Comparison of ENCODE assay signal across 24 cellular contexts in genomic region chr6:44522871-44523270, GRCh38.
"Had no signal": no experiment of that assay in that cellular context is flagged by ENCODE, and none has a peak within 500 bp of the region (broad histone marks: within the 10 kb centered on the region; RNA-seq: fewer than 3 reads in every experiment).

No MANE protein-coding gene starts in this region.

- H3K27me3 ChIP-seq: breast epithelium, heart left ventricle, thyroid gland had no signal

- H3K27ac ChIP-seq: breast epithelium, heart left ventricle, parathyroid adenoma, thyroid gland, VCaP had no signal

- H3K4me1 ChIP-seq: breast epithelium, heart left ventricle, parathyroid adenoma, thyroid gland had no signal

- H3K9me3 ChIP-seq: thyroid gland had no signal

- H3K27ac Mint-ChIP-seq: activated CD4-positive, alpha-beta T cell treated with anti-CD3 and anti-CD28 coated beads, Interleukin-2, amount 10 ng/mL, durations not matched to agents 7 days and 5 days; activated naive CD8-positive, alpha-beta T cell; activated T-helper 2 cell treated with anti-CD3 and anti-CD28 coated beads, Interferon-gamma antibody, Interleukin-2, Interleukin-4, amounts not matched to agents 10 μg/mL and 5 μg/mL and 100 μg/mL, durations not matched to agents 14 hours and 24 hours and 36 hours; endodermal cell; nephron progenitor cell; stimulated activated naive CD8-positive, alpha-beta T cell treated with anti-CD3 and anti-CD28 coated beads, Interleukin-15, Interleukin-2, amounts not matched to agents 100 ng/mL and 50 ng/mL, for 24 hours had no signal

- H3K36me3 ChIP-seq: breast epithelium, heart left ventricle, thyroid gland had no signal

- H2AFZ ChIP-seq: parathyroid adenoma had no signal

- H3K4me3 ChIP-seq: breast epithelium, heart left ventricle, thyroid gland had no signal

- H3K4me3 Mint-ChIP-seq: activated CD4-positive, alpha-beta T cell treated with anti-CD3 and anti-CD28 coated beads, Interleukin-2, amount 10 ng/mL, durations not matched to agents 7 days and 5 days; activated naive CD8-positive, alpha-beta T cell; activated T-cell treated with anti-CD3 and anti-CD28 coated beads, Interleukin-2, amount 50 U/mL, for 4 hours; central memory CD8-positive, alpha-beta T cell; endodermal cell; nephron progenitor cell; stimulated activated naive CD8-positive, alpha-beta T cell treated with anti-CD3 and anti-CD28 coated beads, Interleukin-15, Interleukin-2, amounts not matched to agents 100 ng/mL and 50 ng/mL, for 24 hours had no signal

- H3K79me2 ChIP-seq: parathyroid adenoma had no signal

- DNase-seq: activated CD4-positive, alpha-beta T cell treated with anti-CD3 and anti-CD28 coated beads, Interleukin-2, amount 10 ng/mL, durations not matched to agents 7 days and 5 days; activated CD8-positive, alpha-beta memory T cell treated with anti-CD3 and anti-CD28 coated beads, Interleukin-2, amount 50 U/mL, for 48 hours; activated naive CD4-positive, alpha-beta T cell; activated T-cell treated with anti-CD3 and anti-CD28 coated beads, Interleukin-2, amount 50 U/mL, for 4 hours; amniotic stem cell; endodermal cell; heart left ventricle; islet precursor cell; left cardiac atrium; midbrain; nephron progenitor cell; right cardiac atrium; stimulated activated CD4-positive, alpha-beta T cell treated with anti-CD3 and anti-CD28 coated beads, Interleukin-12 subunit alpha, Interleukin-12 subunit beta, amount 100 ng/mL, for 4 hours; stimulated activated CD4-positive, alpha-beta T cell treated with anti-CD3 and anti-CD28 coated beads, Interleukin-4, amount 100 ng/mL, for 4 hours; substantia nigra; thyroid gland had no signal

- ATAC-seq: activated CD4-positive, CD25-positive, alpha-beta regulatory T cell treated with anti-CD3 and anti-CD28 coated beads, Interleukin-2, amount 50 U/mL, for 24 hours; heart left ventricle; left cardiac atrium; right cardiac atrium had no signal
